ENCODE assay signal across 8 cellular contexts in genomic region chr20:31545621-31546040, GRCh38. TPM values are rescaled to one million over a fixed set of nuclear protein-coding genes. Genes with fewer than 3 reads are reported as not detected.
DNase-seq lines count a peak whose midpoint lies in the region; ATAC-seq, FAIRE-seq and TF ChIP-seq lines count a peak whose summit lies in the region.
"Not testable (repeated sequence)": the region's sequence is repeated elsewhere in the genome, so short reads cannot be mapped to it uniquely, and the experiment has no call there.

No MANE protein-coding gene starts in this region.

- TF ChIP-seq CTCF in Calu3 (IDR thresholded peaks at IDR 0.05; ENCODE audit: unreplicated experiment); neutrophil (IDR thresholded peaks at IDR 0.05); type B pancreatic cell (conservative IDR thresholded peaks at IDR 0.05): not testable (repeated sequence)

- not testable (repeated sequence) for H3K9me3 Mint-ChIP-seq in Calu3 (ENCODE audit: low read depth, unreplicated experiment); activated CD4-positive, alpha-beta T cell treated with anti-CD3 and anti-CD28 coated beads, Interleukin-2, amount 10 ng/mL, durations not matched to agents 24 days and 14 days; activated naive CD8-positive, alpha-beta T cell (ENCODE audit: low read depth); memory B cell; type B pancreatic cell

- not testable (repeated sequence) for FAIRE-seq in RCC 7860 (lab: Jason Lieb, UNC)

- H3K4me1 ChIP-seq in esophagus (ENCODE audit: control insufficient read depth in 2 of 2, insufficient read depth in 2 of 2, low read length in 1 of 2) = not testable (repeated sequence)
- peaks cover 21 to 33% of the 10 kb centered on the region in 2 experiments for H3K4me1 ChIP-seq in neutrophil (ENCODE audit: control insufficient read depth in 1 of 2, insufficient read depth in 1 of 2, low read depth in 1 of 2, low read length in 1 of 2)

- H3K36me3 Mint-ChIP-seq in Calu3 (ENCODE audit: insufficient read depth, unreplicated experiment) (peaks cover 67% of the 10 kb centered on the region), memory B cell (peaks cover 10% of the 10 kb centered on the region), type B pancreatic cell (peaks cover 31% of the 10 kb centered on the region)
- peaks cover 62% of the 10 kb centered on the region for H3K36me3 Mint-ChIP-seq in activated CD4-positive, alpha-beta T cell treated with anti-CD3 and anti-CD28 coated beads, Interleukin-2, amount 10 ng/mL, durations not matched to agents 24 days and 14 days (ENCODE audit: low read depth)
- not testable (repeated sequence) for H3K36me3 Mint-ChIP-seq in activated naive CD8-positive, alpha-beta T cell

- H3K27ac ChIP-seq in esophagus (ENCODE audit: low read depth in 2 of 2, low read length in 1 of 2) (peak overlapping the region; percentile 66 to 73), neutrophil (peak overlapping the region; percentile 59)

- not testable (repeated sequence) for H3K27me3 ChIP-seq in esophagus (ENCODE audit: control insufficient read depth in 1 of 2, insufficient read depth in 2 of 2, low read length in 2 of 2); neutrophil

- H3K27me3 Mint-ChIP-seq in Calu3 (ENCODE audit: unreplicated experiment); activated CD4-positive, alpha-beta T cell treated with anti-CD3 and anti-CD28 coated beads, Interleukin-2, amount 10 ng/mL, durations not matched to agents 24 days and 14 days; activated naive CD8-positive, alpha-beta T cell; memory B cell; type B pancreatic cell: not testable (repeated sequence)

- not testable (repeated sequence) for BruUV-seq in Calu3 (replicated peaks; lab: Mats Ljungman, UMichigan)

- H3K4me3 ChIP-seq in esophagus (ENCODE audit: low read depth in 1 of 2, low read length in 2 of 2); neutrophil (ENCODE audit: low read depth in 1 of 2, low read length in 1 of 2): not testable (repeated sequence)

- not testable (repeated sequence) for H3K9me3 ChIP-seq in esophagus (ENCODE audit: control insufficient read depth in 2 of 2, insufficient read depth in 1 of 2, low read depth in 1 of 2, low read length in 1 of 2); neutrophil

- not testable (repeated sequence) for DNase-seq in Calu3; activated CD4-positive, alpha-beta T cell treated with anti-CD3 and anti-CD28 coated beads, Interleukin-2, amount 10 ng/mL, durations not matched to agents 24 days and 14 days; memory B cell (ENCODE audit: low spot score in 2 of 2); type B pancreatic cell (ENCODE audit: extremely low spot score, unreplicated experiment)
- peak; percentile 55 for DNase-seq in RCC 7860 (ENCODE audit: low spot score)

- intact Hi-C loops in Calu3 (cut with micrococcal nuclease; ENCODE audit: unreplicated experiment); activated CD4-positive, alpha-beta T cell treated with anti-CD3 and anti-CD28 coated beads, Interleukin-2, amount 10 ng/mL, durations not matched to agents 24 days and 14 days (cut with micrococcal nuclease): not testable (repeated sequence)

- H3K27ac Mint-ChIP-seq in Calu3 (ENCODE audit: unreplicated experiment) = peak overlapping the region; percentile 25
- H3K27ac Mint-ChIP-seq in activated CD4-positive, alpha-beta T cell treated with anti-CD3 and anti-CD28 coated beads, Interleukin-2, amount 10 ng/mL, durations not matched to agents 24 days and 14 days = peak overlapping the region; percentile 0
- H3K27ac Mint-ChIP-seq in activated naive CD8-positive, alpha-beta T cell = not testable (repeated sequence)
- peak overlapping the region; percentile 72 for H3K27ac Mint-ChIP-seq in memory B cell
- H3K27ac Mint-ChIP-seq in type B pancreatic cell = peak overlapping the region; percentile 46

- not testable (repeated sequence) for ATAC-seq in memory B cell (ENCODE audit: low read depth)

- CTCF ChIA-PET in Calu3 (lab: Charles Lee) = interaction anchor here (1.1 to 2.9 kb wide), 2 partner anchors 15 to 17 kb away, joined by 6 to 11 read pairs; no protein-coding TSS in a partner anchor

- H3K4me1 Mint-ChIP-seq in Calu3 (ENCODE audit: low read depth, unreplicated experiment) (peaks cover 17% of the 10 kb centered on the region), type B pancreatic cell (ENCODE audit: unreplicated experiment) (peaks cover 22% of the 10 kb centered on the region)
- peaks cover 29% of the 10 kb centered on the region for H3K4me1 Mint-ChIP-seq in activated CD4-positive, alpha-beta T cell treated with anti-CD3 and anti-CD28 coated beads, Interleukin-2, amount 10 ng/mL, durations not matched to agents 24 days and 14 days
- H3K4me1 Mint-ChIP-seq in activated naive CD8-positive, alpha-beta T cell (ENCODE audit: low read depth) = peaks cover 25% of the 10 kb centered on the region
- not testable (repeated sequence) for H3K4me1 Mint-ChIP-seq in memory B cell

- H3K36me3 ChIP-seq in esophagus (ENCODE audit: control insufficient read depth in 2 of 2, insufficient read depth in 2 of 2, low read length in 1 of 2) (peaks cover 11 to 22% of the 10 kb centered on the region in 2 donors), neutrophil (peaks cover 59% of the 10 kb centered on the region)

- H3K4me3 Mint-ChIP-seq in Calu3 (ENCODE audit: low read depth, unreplicated experiment); activated CD4-positive, alpha-beta T cell treated with anti-CD3 and anti-CD28 coated beads, Interleukin-2, amount 10 ng/mL, durations not matched to agents 24 days and 14 days; memory B cell: not testable (repeated sequence)
- H3K4me3 Mint-ChIP-seq in activated naive CD8-positive, alpha-beta T cell = peak overlapping the region; percentile 31
- peak overlapping the region; percentile 26 for H3K4me3 Mint-ChIP-seq in type B pancreatic cell

- WGBS in esophagus, 2 donors = 68 to 71% methylated on average over 5 of the region's 5 CpGs

RNA-seq across cellular contexts. Expression of gene HM13, which starts 31.4 kb away (rescaled TPM):
- total RNA-seq in Calu3 (2022) (342 and 378 TPM in 2 replicates), type B pancreatic cell (ENCODE audit: low replicate concordance) (246 and 281 TPM in 2 replicates)
- 181 and 193 TPM in 2 replicates for total RNA-seq in activated CD4-positive, alpha-beta T cell treated with anti-CD3 and anti-CD28 coated beads, Interleukin-2, amount 10 ng/mL, durations not matched to agents 24 days and 14 days
- 100 to 1,000 TPM; 167 to 272 TPM for polyA plus RNA-seq in esophagus

RNA-seq across cellular contexts. Expression of gene ID1, which starts 59.5 kb away (rescaled TPM):
- total RNA-seq in Calu3 (2022) = 347 and 431 TPM in 2 replicates
- 2.7 and 2.9 TPM in 2 replicates for total RNA-seq in activated CD4-positive, alpha-beta T cell treated with anti-CD3 and anti-CD28 coated beads, Interleukin-2, amount 10 ng/mL, durations not matched to agents 24 days and 14 days
- 100 to 1,000 TPM; 158 to 489 TPM for polyA plus RNA-seq in esophagus
- total RNA-seq in type B pancreatic cell (ENCODE audit: low replicate concordance) = 472 and 516 TPM in 2 replicates

Comparison
In these comparisons a context has a peak if more than half of its experiments do, and no peak if none do; other contexts are left out.
1. RNA of gene ID1, which starts 59.5 kb away (total RNA-seq): 472 to 516 TPM in type B pancreatic cell and 347 to 431 TPM in Calu3; 2.7 to 2.9 TPM in activated CD4-positive, alpha-beta T cell treated with anti-CD3 and anti-CD28 coated beads, Interleukin-2, amount 10 ng/mL, durations not matched to agents 24 days and 14 days; every median in the first group is over 10 times any median in the second.